In genomic region chr11:35781342-35782171, GRCh38 we compare ENCODE assay signal across 1 cellular context.
TF ChIP-seq lines count a peak whose summit lies in the region.

No MANE protein-coding gene starts in this region.

TF ChIP-seq in HepG2, 621 proteins besides CTCF, POLR2A, EP300 and RAD21 (continued from another document):
- TF ChIP-seq IRF9 (CRISPR knock-in tag; IDR thresholded peaks at IDR 0.05; ENCODE audit: borderline replicate concordance), result no peak
- TF ChIP-seq HNRNPL (IDR thresholded peaks at IDR 0.05; ENCODE audit: low read depth, low read length), result no peak
- TF ChIP-seq HBP1 (CRISPR knock-in tag; IDR thresholded peaks at IDR 0.05; ENCODE audit: low read depth), result no peak
- no peak for TF ChIP-seq ELF4 (CRISPR knock-in tag; IDR thresholded peaks at IDR 0.05; ENCODE audit: borderline replicate concordance)
